Comparison of ENCODE assay signal across 13 cellular contexts in the genomic region with DNA sequence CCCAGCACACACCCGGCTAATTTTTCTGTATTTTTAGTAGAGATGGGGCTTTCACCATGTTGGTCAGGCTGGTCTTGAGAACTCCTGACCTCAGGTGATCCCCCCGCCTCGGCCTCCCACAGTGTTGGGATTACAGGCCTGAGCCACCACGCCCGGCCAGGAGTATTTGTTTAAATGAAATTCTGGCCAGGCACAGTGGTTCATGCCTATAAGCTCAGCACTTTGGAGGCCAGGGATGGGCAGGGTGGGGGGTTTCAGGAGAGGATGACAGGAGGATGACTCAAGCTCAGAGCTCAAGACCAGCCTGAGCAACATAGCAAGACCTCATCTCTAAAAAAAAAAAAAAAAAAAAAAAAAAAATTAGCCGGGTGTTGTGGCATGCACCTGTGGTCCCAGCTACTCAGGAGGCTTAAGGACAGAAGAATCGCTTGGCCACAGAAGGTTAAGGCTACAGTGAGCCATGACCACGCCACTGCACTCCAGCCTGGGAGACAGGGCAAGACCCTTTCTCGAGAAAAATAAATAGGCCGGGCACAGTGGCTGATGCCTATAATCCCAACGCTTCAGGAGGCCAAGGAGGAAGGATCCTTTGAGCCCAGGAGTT. TPM values are rescaled to one million over a fixed set of nuclear protein-coding genes. Genes with fewer than 3 reads are reported as not detected.
DNase-seq lines count a peak whose midpoint lies in the region; TF ChIP-seq lines count a peak whose summit lies in the region.
"Had no signal": no experiment of that assay in that cellular context is flagged by ENCODE, and none has a peak within 500 bp of the region (broad histone marks: within the 10 kb centered on the region; RNA-seq: fewer than 3 reads in every experiment).

No MANE protein-coding gene starts in this region.

- H3K4me3 ChIP-seq in skeletal muscle satellite cell (ENCODE audit: low read length): no peak overlapping the region
- H3K4me3 ChIP-seq: skin epidermis had no signal

- H3K4me2 ChIP-seq in skeletal muscle satellite cell (ENCODE audit: low read length): no peak overlapping the region

- peak; percentile 74 for DNase-seq in GM04504 (ENCODE audit: low read depth)
- DNase-seq in RWPE1 (ENCODE audit: low spot score): peak; percentile 68
- DNase-seq in fibroblast of gingiva (ENCODE audit: low read depth): peak; percentile 32
- no peak for DNase-seq in NCI-H2196 treated with DMSO at 0.1 percent for 48 hours (lab: John Stamatoyannopoulos, UW; ENCODE audit: unreplicated experiment)
- DNase-seq in germinal center (ENCODE audit: low spot score): no peak
- no peak for DNase-seq in SIG-M5 treated with dmso at 0.1 percent for 504 hours (lab: John Stamatoyannopoulos, UW; ENCODE audit: unreplicated experiment)
- DNase-seq: activated T-cell treated with anti-CD3 and anti-CD28 coated beads, Interleukin-2, amount 50 U/mL, for 24 hours; glutamatergic neuron; midbrain; NCI-H748 treated with DMSO at 0.1 percent for 48 hours had no signal

- peak overlapping the region; percentile 26 for H3K9ac ChIP-seq in skeletal muscle satellite cell (ENCODE audit: low read depth, low read length)

- TF ChIP-seq CTCF in RWPE1 (conservative IDR thresholded peaks at IDR 0.05; ENCODE audit: low read depth): no peak

- peak overlapping the region; percentile 90 for H3K27ac ChIP-seq in RWPE1

- H3K27me3 ChIP-seq in skeletal muscle satellite cell (ENCODE audit: control insufficient read depth, insufficient read depth, low read length): no peaks in the 10 kb centered on the region

- peaks cover 27% of the 10 kb centered on the region for H3K4me1 ChIP-seq in skeletal muscle satellite cell (ENCODE audit: control insufficient read depth, insufficient read depth, low read length)

- H3K36me3 ChIP-seq in skeletal muscle satellite cell (ENCODE audit: insufficient read depth, low read length): peaks cover 24% of the 10 kb centered on the region

- CTCF ChIA-PET in RWPE1 (lab: Yijun Ruan, JAX): no interaction called here

- POLR2A ChIA-PET in RWPE1 (lab: Yijun Ruan, JAX; ENCODE audit: low non-redundant PET): interaction anchor here (0.5 to 0.6 kb wide), 2 partner anchors 45 to 67 kb away, joined by 4 to 6 read pairs; no protein-coding TSS in a partner anchor

- no peaks in the 10 kb centered on the region for H3K9me3 ChIP-seq in skeletal muscle satellite cell (replicated peaks; ENCODE audit: low read length)

RNA-seq across cellular contexts. Expression of gene DHDH, which starts 8.2 kb away (rescaled TPM):
- total RNA-seq in skeletal muscle satellite cell (2012; rRNA removed): not detected in 2 replicates

RNA-seq across cellular contexts. Expression of gene NUCB1, which starts 25.2 kb away (rescaled TPM):
- 152 and 158 TPM in 2 replicates for total RNA-seq in skeletal muscle satellite cell (2012; rRNA removed)

RNA-seq across cellular contexts. Expression of gene TULP2, which starts 26.8 kb away (rescaled TPM):
- 0.25 TPM in 1 of 2 replicates, not detected in the other for total RNA-seq in skeletal muscle satellite cell (2012; rRNA removed)
- total RNA-seq: T-helper 2 cell treated with Interferon-gamma antibody and Interleukin-4, amounts not matched to agents 100 ng/mL and 5 ng/mL, for 36 hours had no signal

RNA-seq across cellular contexts. Expression of gene BAX, which starts 29.3 kb away (rescaled TPM):
- total RNA-seq in skeletal muscle satellite cell (2012; rRNA removed): 48.5 and 51.5 TPM in 2 replicates

RNA-seq across cellular contexts. Expression of gene FTL, which starts 39.8 kb away (rescaled TPM):
- total RNA-seq in skeletal muscle satellite cell (2012; rRNA removed): 4,066 and 4,244 TPM in 2 replicates

Comparison
In these comparisons a context has a peak if more than half of its experiments do, and no peak if none do; other contexts are left out.
1. DNase-seq: peak in GM04504 (single experiment), RWPE1 (single experiment) and fibroblast of gingiva (single experiment); none in NCI-H2196 treated with DMSO at 0.1 percent for 48 hours (single experiment), germinal center (single experiment) and SIG-M5 treated with dmso at 0.1 percent for 504 hours (single experiment).